Comparison of ENCODE assay signal across 44 cellular contexts in genomic region chr19:41097302-41097701, GRCh38. TPM values are rescaled to one million over a fixed set of nuclear protein-coding genes. Genes with fewer than 3 reads are reported as not detected.
"Had no signal": no experiment of that assay in that cellular context is flagged by ENCODE, and none has a peak within 500 bp of the region (broad histone marks: within the 10 kb centered on the region; RNA-seq: fewer than 3 reads in every experiment).

No MANE protein-coding gene starts in this region.

- H3K4me3 ChIP-seq: adrenal gland, ascending aorta, body of pancreas, breast epithelium, cardiac muscle cell had no signal

- DNase-seq: activated effector memory CD4-positive, alpha-beta T cell treated with anti-CD3 and anti-CD28 coated beads, Interleukin-2, amount 50 U/mL, for 16 hours; activated effector memory CD4-positive, alpha-beta T cell treated with Interleukin-2 at 50 U/mL for 16 hours; activated gamma-delta T cell; activated gamma-delta T cell treated with Interleukin-2 at 50 U/mL for 16 hours; activated naive CD4-positive, alpha-beta T cell; activated naive CD4-positive, alpha-beta T cell treated with anti-CD3 and anti-CD28 coated beads for 36 hours; activated naive CD4-positive, alpha-beta T cell treated with anti-CD3 and anti-CD28 coated beads, Interleukin-2, amount 10 ng/mL, durations not matched to agents 7 days and 5 days; activated naive CD4-positive, alpha-beta T cell treated with anti-CD3 and anti-CD28 coated beads, Interleukin-2, amount 50 U/mL, for 16 hours; activated naive CD4-positive, alpha-beta T cell treated with Interleukin-2 at 50 U/mL for 16 hours; activated naive CD8-positive, alpha-beta T cell treated with anti-CD3 and anti-CD28 coated beads for 36 hours; activated naive CD8-positive, alpha-beta T cell treated with anti-CD3 and anti-CD28 coated beads, Interleukin-2, amount 10 ng/mL, durations not matched to agents 7 days and 5 days; activated naive CD8-positive, alpha-beta T cell treated with anti-CD3 and anti-CD28 coated beads, Interleukin-2, amount 50 U/mL, for 24 hours; activated T-cell treated with anti-CD3 and anti-CD28 coated beads, Interleukin-2, amount 50 U/mL, for 1 hour; activated T-cell treated with anti-CD3 and anti-CD28 coated beads, Interleukin-2, amount 50 U/mL, for 24 hours; activated T-cell treated with anti-CD3 and anti-CD28 coated beads, Interleukin-2, amount 50 U/mL, for 4 hours; activated T-cell treated with anti-CD3 and anti-CD28 coated beads, Interleukin-2, amount 50 U/mL, for 48 hours; activated T-cell treated with anti-CD3 and anti-CD28 coated beads, Interleukin-2, amount 50 U/mL, for 72 hours; adrenal gland; amniotic stem cell; amygdala; anterior cingulate cortex; aorta; body of pancreas; brain microvascular endothelial cell; caudate nucleus; central memory CD4-positive, alpha-beta T cell; cerebellar nuclear complex had no signal

- H3K27ac ChIP-seq: adrenal gland, ascending aorta, body of pancreas, brain microvascular endothelial cell, breast epithelium, cardiac muscle cell had no signal

- H3K4me1 ChIP-seq: adrenal gland, ascending aorta, body of pancreas, breast epithelium had no signal

- H3K36me3 ChIP-seq: adrenal gland, ascending aorta, brain microvascular endothelial cell, breast epithelium, cardiac muscle cell had no signal

- ATAC-seq: activated naive CD4-positive, alpha-beta T cell treated with anti-CD3 and anti-CD28 coated beads, Interleukin-2, amount 50 U/mL, for 72 hours; activated naive CD8-positive, alpha-beta T cell treated with anti-CD3 and anti-CD28 coated beads, Interleukin-2, amount 50 U/mL, for 24 hours; activated T-cell treated with anti-CD3 and anti-CD28 coated beads, Interleukin-2, amount 50 U/mL, for 4 hours; activated T-cell treated with anti-CD3 and anti-CD28 coated beads, Interleukin-2, amount 50 U/mL, for 72 hours; activated T-helper 17 cell treated with anti-CD3 and anti-CD28 coated beads, Interleukin-2, amount 50 U/mL, for 72 hours; body of pancreas had no signal

- H3K36me3 Mint-ChIP-seq: activated naive CD8-positive, alpha-beta T cell treated with anti-CD3 and anti-CD28 coated beads for 36 hours had no signal

- H3K4me3 Mint-ChIP-seq: activated naive CD4-positive, alpha-beta T cell treated with anti-CD3 and anti-CD28 coated beads for 36 hours; activated naive CD4-positive, alpha-beta T cell treated with anti-CD3 and anti-CD28 coated beads, Interleukin-2, amount 10 ng/mL, durations not matched to agents 7 days and 5 days; activated naive CD4-positive, alpha-beta T cell treated with anti-CD3 and anti-CD28 coated beads, Interleukin-2, amount 50 U/mL, for 24 hours; activated naive CD8-positive, alpha-beta T cell; activated naive CD8-positive, alpha-beta T cell treated with anti-CD3 and anti-CD28 coated beads for 36 hours; activated naive CD8-positive, alpha-beta T cell treated with anti-CD3 and anti-CD28 coated beads, Interleukin-2, amount 10 ng/mL, durations not matched to agents 7 days and 5 days; activated naive CD8-positive, alpha-beta T cell treated with anti-CD3 and anti-CD28 coated beads, Interleukin-2, amount 50 U/mL, for 24 hours; activated T-cell treated with anti-CD3 and anti-CD28 coated beads, Interleukin-2, amount 50 U/mL, for 24 hours; activated T-cell treated with anti-CD3 and anti-CD28 coated beads, Interleukin-2, amount 50 U/mL, for 4 hours; activated T-cell treated with anti-CD3 and anti-CD28 coated beads, Interleukin-2, amount 50 U/mL, for 72 hours; activated T-helper 1 cell treated with anti-CD3 and anti-CD28 coated beads, Interleukin-12 subunit alpha, Interleukin-12 subunit beta, Interleukin-2, Interleukin-4 antibody, amounts not matched to agents 30 ng/mL and 10 ng/mL and 1 ng/mL, durations not matched to agents 14 hours and 24 hours and 36 hours; activated T-helper 17 cell treated with anti-CD3 and anti-CD28 coated beads, Interleukin-2, amount 50 U/mL, for 72 hours; brain; central memory CD8-positive, alpha-beta T cell had no signal

- H3K27ac Mint-ChIP-seq: activated naive CD4-positive, alpha-beta T cell treated with anti-CD3 and anti-CD28 coated beads for 36 hours; activated naive CD4-positive, alpha-beta T cell treated with anti-CD3 and anti-CD28 coated beads, Interleukin-2, amount 50 U/mL, for 24 hours; activated naive CD4-positive, alpha-beta T cell treated with anti-CD3 and anti-CD28 coated beads, Interleukin-2, amount 50 U/mL, for 72 hours; activated naive CD8-positive, alpha-beta T cell; activated naive CD8-positive, alpha-beta T cell treated with anti-CD3 and anti-CD28 coated beads for 36 hours; activated naive CD8-positive, alpha-beta T cell treated with anti-CD3 and anti-CD28 coated beads, Interleukin-2, amount 10 ng/mL, durations not matched to agents 7 days and 5 days; activated naive CD8-positive, alpha-beta T cell treated with anti-CD3 and anti-CD28 coated beads, Interleukin-2, amount 50 U/mL, for 24 hours; activated T-cell treated with anti-CD3 and anti-CD28 coated beads, Interleukin-2, amount 50 U/mL, for 24 hours; activated T-cell treated with anti-CD3 and anti-CD28 coated beads, Interleukin-2, amount 50 U/mL, for 72 hours; activated T-helper 1 cell treated with anti-CD3 and anti-CD28 coated beads, Interleukin-12 subunit alpha, Interleukin-12 subunit beta, Interleukin-2, Interleukin-4 antibody, amounts not matched to agents 30 ng/mL and 10 ng/mL and 1 ng/mL, durations not matched to agents 14 hours and 24 hours and 36 hours; activated T-helper 17 cell treated with anti-CD3 and anti-CD28 coated beads, Interleukin-2, amount 50 U/mL, for 72 hours; activated T-helper 2 cell treated with anti-CD3 and anti-CD28 coated beads, Interferon-gamma antibody, Interleukin-2, Interleukin-4, amounts not matched to agents 10 μg/mL and 5 μg/mL and 100 μg/mL, durations not matched to agents 14 hours and 24 hours and 36 hours; brain had no signal

- H3K27me3 ChIP-seq: adrenal gland, ascending aorta, body of pancreas, brain microvascular endothelial cell had no signal

- H3K9me3 ChIP-seq: adrenal gland, ascending aorta, body of pancreas had no signal

- H3K4me1 Mint-ChIP-seq: activated naive CD4-positive, alpha-beta T cell treated with anti-CD3 and anti-CD28 coated beads, Interleukin-2, amount 10 ng/mL, durations not matched to agents 7 days and 5 days; activated naive CD4-positive, alpha-beta T cell treated with anti-CD3 and anti-CD28 coated beads, Interleukin-2, amount 50 U/mL, for 24 hours; activated naive CD8-positive, alpha-beta T cell treated with anti-CD3 and anti-CD28 coated beads, Interleukin-2, amount 50 U/mL, for 24 hours; activated T-helper 17 cell treated with anti-CD3 and anti-CD28 coated beads, Interleukin-2, amount 50 U/mL, for 72 hours; brain had no signal

- FAIRE-seq: astrocyte, bronchial epithelial cell had no signal

RNA-seq across cellular contexts. Expression of gene CYP2A13, which starts 9.1 kb away (rescaled TPM):
- total RNA-seq: activated naive CD4-positive, alpha-beta T cell treated with anti-CD3 and anti-CD28 coated beads for 36 hours; activated naive CD4-positive, alpha-beta T cell treated with anti-CD3 and anti-CD28 coated beads, Interleukin-2, amount 50 U/mL, for 72 hours; activated naive CD8-positive, alpha-beta T cell treated with anti-CD3 and anti-CD28 coated beads for 36 hours; activated naive CD8-positive, alpha-beta T cell treated with anti-CD3 and anti-CD28 coated beads, Interleukin-2, amount 10 ng/mL, durations not matched to agents 7 days and 5 days; activated T-cell treated with anti-CD3 and anti-CD28 coated beads, Interleukin-2, amount 50 U/mL, for 4 hours; activated T-cell treated with anti-CD3 and anti-CD28 coated beads, Interleukin-2, amount 50 U/mL, for 72 hours; activated T-helper 1 cell treated with anti-CD3 and anti-CD28 coated beads, Interleukin-12 subunit alpha, Interleukin-12 subunit beta, Interleukin-2, Interleukin-4 antibody, amounts not matched to agents 30 ng/mL and 10 ng/mL and 1 ng/mL, durations not matched to agents 14 hours and 24 hours and 36 hours; activated T-helper 17 cell treated with anti-CD3 and anti-CD28 coated beads, Interleukin-2, amount 50 U/mL, for 72 hours; activated T-helper 2 cell treated with anti-CD3 and anti-CD28 coated beads, Interferon-gamma antibody, Interleukin-2, Interleukin-4, amounts not matched to agents 10 μg/mL and 5 μg/mL and 100 μg/mL, durations not matched to agents 14 hours and 24 hours and 36 hours; adrenal gland; aorta; ascending aorta; astrocyte; body of pancreas; breast epithelium; bronchial epithelial cell; cardiac muscle cell; cardiac septum; cerebellum; chondrocyte had no signal
- polyA plus RNA-seq: adipose tissue, adrenal gland, aorta, cardiac muscle cell had no signal

RNA-seq across cellular contexts. Expression of gene CYP2F1, which starts 16.9 kb away (rescaled TPM):
- total RNA-seq: activated naive CD4-positive, alpha-beta T cell treated with anti-CD3 and anti-CD28 coated beads for 36 hours; activated naive CD4-positive, alpha-beta T cell treated with anti-CD3 and anti-CD28 coated beads, Interleukin-2, amount 50 U/mL, for 72 hours; activated naive CD8-positive, alpha-beta T cell treated with anti-CD3 and anti-CD28 coated beads for 36 hours; activated naive CD8-positive, alpha-beta T cell treated with anti-CD3 and anti-CD28 coated beads, Interleukin-2, amount 10 ng/mL, durations not matched to agents 7 days and 5 days; activated T-cell treated with anti-CD3 and anti-CD28 coated beads, Interleukin-2, amount 50 U/mL, for 4 hours; activated T-cell treated with anti-CD3 and anti-CD28 coated beads, Interleukin-2, amount 50 U/mL, for 72 hours; activated T-helper 1 cell treated with anti-CD3 and anti-CD28 coated beads, Interleukin-12 subunit alpha, Interleukin-12 subunit beta, Interleukin-2, Interleukin-4 antibody, amounts not matched to agents 30 ng/mL and 10 ng/mL and 1 ng/mL, durations not matched to agents 14 hours and 24 hours and 36 hours; activated T-helper 2 cell treated with anti-CD3 and anti-CD28 coated beads, Interferon-gamma antibody, Interleukin-2, Interleukin-4, amounts not matched to agents 10 μg/mL and 5 μg/mL and 100 μg/mL, durations not matched to agents 14 hours and 24 hours and 36 hours; adrenal gland; aorta; ascending aorta; astrocyte; body of pancreas; breast epithelium; bronchial epithelial cell; cardiac muscle cell; cardiac septum; cerebellum; chondrocyte had no signal
- polyA plus RNA-seq: adipose tissue, adrenal gland, aorta, cardiac muscle cell had no signal
